ENCODE assay signal across 17 cellular contexts in the genomic region with DNA sequence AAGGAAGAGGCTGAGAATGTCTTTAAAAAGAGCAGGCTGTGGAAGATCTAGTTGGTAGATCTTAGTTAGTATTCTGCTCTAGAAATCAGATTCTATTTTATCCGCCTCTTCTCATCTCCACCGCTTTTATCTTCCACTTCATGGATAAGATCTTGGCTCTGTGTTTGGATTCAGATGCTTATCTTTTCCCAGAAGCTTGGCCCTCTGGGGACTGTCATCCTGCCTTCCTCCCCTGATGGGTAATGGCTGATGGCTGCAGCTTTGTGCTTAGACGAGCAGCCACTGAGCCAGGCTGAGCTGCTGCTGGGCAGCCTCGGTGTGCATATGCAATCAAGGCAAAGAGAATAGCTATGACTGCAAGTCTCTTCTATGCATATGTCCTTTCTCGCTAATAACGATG. TPM values are rescaled to one million over a fixed set of nuclear protein-coding genes. Genes with fewer than 3 reads are reported as not detected.
A peak's percentile ranks its signal among the peaks of the same experiment; 100 is the strongest.
DNase-seq lines count a peak whose midpoint lies in the region; ATAC-seq and TF ChIP-seq lines count a peak whose summit lies in the region.
"Had no signal": no experiment of that assay in that cellular context is flagged by ENCODE, and none has a peak within 500 bp of the region (broad histone marks: within the 10 kb centered on the region; RNA-seq: fewer than 3 reads in every experiment).

No MANE protein-coding gene starts in this region.

- no peak overlapping the region for H2BK120ac ChIP-seq in IMR-90 (ENCODE audit: low read depth, low read length)

- DNase-seq in D341Med (ENCODE audit: low spot score): peak; percentile 42
- DNase-seq in IMR-90: no peak
- peak; percentile 28 for DNase-seq in chondrocyte (ENCODE audit: low spot score)
- no peak for DNase-seq in osteoblast (ENCODE audit: insufficient read length, low spot score, missing footprints)
- no peak for DNase-seq in COLO668 (lab: John Stamatoyannopoulos, UW; ENCODE audit: unreplicated experiment)
- no peak for DNase-seq in activated CD8-positive, alpha-beta T cell treated with anti-CD3 and anti-CD28 coated beads for 36 hours
- DNase-seq in GM10266 (ENCODE audit: extremely low spot score): no peak
- DNase-seq: ACHN; BE2C; C1 segment of cervical spinal cord; CD4-positive, CD25-positive, alpha-beta regulatory T cell; CD8-positive, alpha-beta memory T cell; DMS79 treated with DMSO at 0.1 percent for 48 hours; HCEC 1CT had no signal

- H3K9me1 ChIP-seq in IMR-90 (ENCODE audit: insufficient read depth, low read length): no peaks in the 10 kb centered on the region

- H2AFZ ChIP-seq in IMR-90 (replicated peaks; ENCODE audit: low read length, poor library complexity): peak overlapping the region; percentile 65
- peak overlapping the region; percentile 56 for H2AFZ ChIP-seq in osteoblast (ENCODE audit: low read length)
- H2AFZ ChIP-seq: GM23338 had no signal

- H4K91ac ChIP-seq in IMR-90 (ENCODE audit: insufficient read depth, low read depth, low read length): no peak overlapping the region

- no peak overlapping the region for H4K5ac ChIP-seq in IMR-90 (ENCODE audit: low read depth, low read length)

- no peak for ATAC-seq in IMR-90 (ENCODE audit: low read depth)
- no peak for ATAC-seq in activated CD8-positive, alpha-beta T cell treated with anti-CD3 and anti-CD28 coated beads for 36 hours
- ATAC-seq: GM23338 had no signal

- no TSS peak for BruUV-seq in IMR-90 (replicated peaks; lab: Mats Ljungman, UMichigan)

- H3K4me1 ChIP-seq in IMR-90 (ENCODE audit: control insufficient read depth, insufficient read depth, low read length): no peaks in the 10 kb centered on the region
- no peaks in the 10 kb centered on the region for H3K4me1 ChIP-seq in osteoblast (ENCODE audit: insufficient read depth, low read length)
- H3K4me1 ChIP-seq: BE2C had no signal

- H2BK20ac ChIP-seq in IMR-90 (ENCODE audit: low read depth, low read length): no peak overlapping the region

- H3K27me3 Mint-ChIP-seq in chondrocyte (ENCODE audit: low read depth): no peaks in the 10 kb centered on the region
- H3K27me3 Mint-ChIP-seq in activated CD8-positive, alpha-beta T cell treated with anti-CD3 and anti-CD28 coated beads for 36 hours: no peaks in the 10 kb centered on the region
- H3K27me3 Mint-ChIP-seq: CD4-positive, CD25-positive, alpha-beta regulatory T cell; CD8-positive, alpha-beta memory T cell had no signal

- POLR2A ChIA-PET in IMR-90 (lab: Charles Lee; ENCODE audit: unreplicated experiment): interaction anchor here (0.7 kb wide), 1 partner anchor 89 kb away, joined by 3 read pairs; no protein-coding TSS in a partner anchor
- POLR2A ChIA-PET in activated CD8-positive, alpha-beta T cell treated with anti-CD3 and anti-CD28 coated beads for 36 hours (lab: Charles Lee): no interaction called here

- no peaks in the 10 kb centered on the region for H3K79me2 ChIP-seq in osteoblast (ENCODE audit: insufficient read depth, low read length)

- TF ChIP-seq POLR2A in IMR-90 (IDR thresholded peaks at IDR 0.05; ENCODE audit: low read depth, low read length): no peak

- H2AK5ac ChIP-seq in IMR-90 (ENCODE audit: low read depth, low read length): no peak overlapping the region

- H3K27me3 ChIP-seq in IMR-90 (ENCODE audit: control insufficient read depth, insufficient read depth, low read length) (no peaks in the 10 kb centered on the region), osteoblast (ENCODE audit: insufficient read depth, low read length) (no peaks in the 10 kb centered on the region)
- H3K27me3 ChIP-seq: BE2C had no signal

- H3K27ac Mint-ChIP-seq in chondrocyte (ENCODE audit: unreplicated experiment): no peak overlapping the region
- no peak overlapping the region for H3K27ac Mint-ChIP-seq in activated CD8-positive, alpha-beta T cell treated with anti-CD3 and anti-CD28 coated beads for 36 hours
- H3K27ac Mint-ChIP-seq: CD4-positive, CD25-positive, alpha-beta regulatory T cell; CD8-positive, alpha-beta memory T cell; GM23338 had no signal

- no peak overlapping the region for H2AK9ac ChIP-seq in IMR-90 (replicated peaks; ENCODE audit: low read depth, low read length, poor library complexity)

- H3K27ac ChIP-seq in IMR-90 (ENCODE audit: insufficient read depth, low read length): no peak overlapping the region
- H3K27ac ChIP-seq in osteoblast (ENCODE audit: low read depth, low read length): no peak overlapping the region

- H3K36me3 ChIP-seq in IMR-90 (ENCODE audit: control insufficient read depth, insufficient read depth, low read length): no peaks in the 10 kb centered on the region
- H3K36me3 ChIP-seq in osteoblast (ENCODE audit: insufficient read depth, low read length): no peaks in the 10 kb centered on the region
- H3K36me3 ChIP-seq: BE2C had no signal

- TF ChIP-seq CTCF in IMR-90 (conservative IDR thresholded peaks at IDR 0.05; ENCODE audit: low read depth, low read length) (no peak), chondrocyte (IDR thresholded peaks at IDR 0.05) (no peak), osteoblast (IDR thresholded peaks at IDR 0.05; ENCODE audit: extremely low read depth, low read depth, low read length) (no peak), GM10266 (IDR thresholded peaks at IDR 0.05; ENCODE audit: control insufficient read depth, insufficient read depth, low read depth, missing control alignments) (no peak)
- no peak for TF ChIP-seq CTCF in activated CD8-positive, alpha-beta T cell treated with anti-CD3 and anti-CD28 coated beads for 36 hours (IDR thresholded peaks at IDR 0.05)

- H3K56ac ChIP-seq in IMR-90 (ENCODE audit: extremely low read depth, insufficient read depth, low read length): no peak overlapping the region

- H3K9ac ChIP-seq in IMR-90 (ENCODE audit: low read depth, low read length): no peak overlapping the region

- H3K14ac ChIP-seq in IMR-90 (replicated peaks; ENCODE audit: low read depth, low read length): no peak overlapping the region

- H3K36me3 Mint-ChIP-seq in chondrocyte (ENCODE audit: low read depth): no peaks in the 10 kb centered on the region
- no peaks in the 10 kb centered on the region for H3K36me3 Mint-ChIP-seq in activated CD8-positive, alpha-beta T cell treated with anti-CD3 and anti-CD28 coated beads for 36 hours (ENCODE audit: low read depth)
- H3K36me3 Mint-ChIP-seq: CD4-positive, CD25-positive, alpha-beta regulatory T cell; CD8-positive, alpha-beta memory T cell had no signal

- no peak overlapping the region for H2BK15ac ChIP-seq in IMR-90 (ENCODE audit: low read depth, low read length)

- WGBS in IMR-90 (ENCODE audit: extremely low coverage in 2 of 2, insufficient read length in 1 of 2), 2 experiments: 62% methylated on average over 2 of the region's 6 CpGs; no CpG with 5 or more reads in 1 of the 2 experiments

- no peak overlapping the region for H3K18ac ChIP-seq in IMR-90 (ENCODE audit: low read depth, low read length)

- no peaks in the 10 kb centered on the region for H3K9me3 Mint-ChIP-seq in chondrocyte (ENCODE audit: low read depth)
- no peaks in the 10 kb centered on the region for H3K9me3 Mint-ChIP-seq in activated CD8-positive, alpha-beta T cell treated with anti-CD3 and anti-CD28 coated beads for 36 hours

- no peak for TF ChIP-seq RAD21 in IMR-90 (IDR thresholded peaks at IDR 0.05; ENCODE audit: low read length)

- no peaks in the 10 kb centered on the region for H3K79me1 ChIP-seq in IMR-90 (ENCODE audit: low read depth in 1 of 2, low read length in 2 of 2)

- CTCF ChIA-PET in IMR-90 (lab: Yijun Ruan, JAX): interaction anchor here (0.6 kb wide), 1 partner anchor 26 kb away, joined by 4 read pairs; no protein-coding TSS in a partner anchor
- CTCF ChIA-PET in activated CD8-positive, alpha-beta T cell treated with anti-CD3 and anti-CD28 coated beads for 36 hours (lab: Charles Lee): no interaction called here

- in situ Hi-C loops in IMR-90 (cut with MboI; ENCODE audit: low sequenced_read_pairs): no loop called here

- no peak overlapping the region for H3K4ac ChIP-seq in IMR-90 (ENCODE audit: low read depth, low read length)

- intact Hi-C loops in IMR-90 (cut with micrococcal nuclease): no loop called here
- intact Hi-C loops in activated CD8-positive, alpha-beta T cell treated with anti-CD3 and anti-CD28 coated beads for 36 hours (cut with micrococcal nuclease): no loop called here

- no peak overlapping the region for H2BK5ac ChIP-seq in IMR-90 (ENCODE audit: low read depth, low read length, poor library complexity, severe bottlenecking)

- H3K23ac ChIP-seq in IMR-90 (ENCODE audit: low read depth, low read length): no peak overlapping the region

- no peak overlapping the region for H3K4me3 Mint-ChIP-seq in chondrocyte (ENCODE audit: unreplicated experiment)
- no peak overlapping the region for H3K4me3 Mint-ChIP-seq in activated CD8-positive, alpha-beta T cell treated with anti-CD3 and anti-CD28 coated beads for 36 hours
- H3K4me3 Mint-ChIP-seq: CD4-positive, CD25-positive, alpha-beta regulatory T cell; CD8-positive, alpha-beta memory T cell; GM23338 had no signal

- no peak overlapping the region for H4K8ac ChIP-seq in IMR-90 (ENCODE audit: low read depth in 2 of 2, low read length in 2 of 2)

- H3K4me3 ChIP-seq in IMR-90 (ENCODE audit: insufficient read depth, low read depth, low read length) (no peak overlapping the region), osteoblast (ENCODE audit: insufficient read depth, low read length) (no peak overlapping the region)
- H3K4me3 ChIP-seq: GM23338 had no signal

- H3K9me3 ChIP-seq in IMR-90 (ENCODE audit: control insufficient read depth, insufficient read depth, low read length) (no peaks in the 10 kb centered on the region), osteoblast (ENCODE audit: low read depth, low read length) (peaks cover 2% of the 10 kb centered on the region)
- H3K9me3 ChIP-seq: BE2C had no signal

- H4K20me1 ChIP-seq in IMR-90 (ENCODE audit: insufficient read depth, low read length) (no peaks in the 10 kb centered on the region), osteoblast (ENCODE audit: insufficient read depth, low read length) (no peaks in the 10 kb centered on the region)

- H3K4me2 ChIP-seq in IMR-90 (ENCODE audit: low read depth, low read length) (no peak overlapping the region), osteoblast (ENCODE audit: insufficient read depth, low read length) (no peak overlapping the region)
- H3K4me2 ChIP-seq: GM23338 had no signal

- dilution Hi-C loops in IMR-90 (cut with HindIII; ENCODE audit: low sequenced_read_pairs, unreplicated experiment): no loop called here

- H3K4me1 Mint-ChIP-seq in chondrocyte (ENCODE audit: low read depth): peaks cover 5% of the 10 kb centered on the region
- no peaks in the 10 kb centered on the region for H3K4me1 Mint-ChIP-seq in activated CD8-positive, alpha-beta T cell treated with anti-CD3 and anti-CD28 coated beads for 36 hours (ENCODE audit: low read depth)
- H3K4me1 Mint-ChIP-seq: CD4-positive, CD25-positive, alpha-beta regulatory T cell; CD8-positive, alpha-beta memory T cell had no signal

RNA-seq across cellular contexts. Expression of a gene that starts 23.5 kb away (rescaled TPM):
- total RNA-seq in IMR-90 (2012; rRNA removed) (not detected in 2 replicates), chondrocyte (not detected in 3 replicates), osteoblast (not detected in 2 replicates)
- polyA plus RNA-seq in IMR-90 (2012; rRNA removed): not detected in 2 replicates
- not detected in 2 replicates for polyA plus RNA-seq in IMR-90 (2012; cell fraction: cytosol; rRNA removed)
- not detected in 2 replicates for polyA plus RNA-seq in IMR-90 (2012; cell fraction: nucleus; rRNA removed; ENCODE audit: low replicate concordance)
- not detected for total RNA-seq in activated CD8-positive, alpha-beta T cell treated with anti-CD3 and anti-CD28 coated beads for 36 hours
- total RNA-seq: CD4-positive, CD25-positive, alpha-beta regulatory T cell; CD8-positive, alpha-beta memory T cell; G401; GM23338; HT-29 had no signal
- polyA plus RNA-seq: CD4-positive, CD25-positive, alpha-beta regulatory T cell; CD8-positive, alpha-beta memory T cell; GM23338 had no signal

RNA-seq across cellular contexts. Expression of a gene that starts 53.3 kb away (rescaled TPM):
- total RNA-seq in IMR-90 (2012; rRNA removed) (0.18 and 0.28 TPM in 2 replicates), chondrocyte (1.1 to 2.8 TPM (median 1.6 TPM) in 3 replicates), osteoblast (under 0.01 TPM in 1 of 2 replicates, not detected in the other)
- 0.10 and 0.21 TPM in 2 replicates for polyA plus RNA-seq in IMR-90 (2012; rRNA removed)
- 0.09 and 0.11 TPM in 2 replicates for polyA plus RNA-seq in IMR-90 (2012; cell fraction: cytosol; rRNA removed)
- 0.69 and 0.76 TPM in 2 replicates for polyA plus RNA-seq in IMR-90 (2012; cell fraction: nucleus; rRNA removed; ENCODE audit: low replicate concordance)
- not detected for total RNA-seq in activated CD8-positive, alpha-beta T cell treated with anti-CD3 and anti-CD28 coated beads for 36 hours
- total RNA-seq: CD4-positive, CD25-positive, alpha-beta regulatory T cell; CD8-positive, alpha-beta memory T cell; G401; HT-29 had no signal
- polyA plus RNA-seq: CD4-positive, CD25-positive, alpha-beta regulatory T cell; CD8-positive, alpha-beta memory T cell had no signal

Comparison
In these comparisons a context has a peak if more than half of its experiments do, and no peak if none do; other contexts are left out.
1. DNase-seq: peak in D341Med (single experiment) and chondrocyte (single experiment); none in IMR-90 (single experiment), osteoblast (single experiment), COLO668 (single experiment), activated CD8-positive, alpha-beta T cell treated with anti-CD3 and anti-CD28 coated beads for 36 hours (single experiment) and GM10266 (single experiment).